In the genomic region with DNA sequence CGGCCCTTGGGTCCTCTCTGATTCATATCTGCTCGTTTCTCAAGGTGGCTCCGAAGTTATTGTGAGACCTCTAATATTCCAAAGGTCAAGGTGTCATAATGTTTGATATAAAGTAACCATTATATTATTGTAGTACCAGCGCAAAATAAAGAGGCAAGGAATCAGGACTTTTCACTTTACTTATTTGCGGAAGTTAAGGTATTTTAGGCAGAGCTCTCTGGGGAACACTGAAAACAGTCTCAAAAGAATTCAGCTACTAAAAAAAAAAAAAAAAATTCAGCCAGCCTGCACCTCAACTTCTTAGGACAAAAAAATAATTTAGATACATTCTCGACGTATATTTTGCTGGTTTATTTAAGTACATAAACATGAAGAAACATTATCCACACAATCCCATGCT, we compare ENCODE assay signal across 13 cellular contexts. TPM values are rescaled to one million over a fixed set of nuclear protein-coding genes. Genes with fewer than 3 reads are reported as not detected.
DNase-seq lines count a peak whose midpoint lies in the region; ATAC-seq, FAIRE-seq and TF ChIP-seq lines count a peak whose summit lies in the region.
"Had no signal": no experiment of that assay in that cellular context is flagged by ENCODE, and none has a peak within 500 bp of the region (broad histone marks: within the 10 kb centered on the region; RNA-seq: fewer than 3 reads in every experiment).

No MANE protein-coding gene starts in this region.

- peaks cover 49% of the 10 kb centered on the region for H3K79me2 ChIP-seq in K562 (ENCODE audit: control insufficient read depth, insufficient read depth, low read length)

- H3K36me3 ChIP-seq in HAP-1 (replicated peaks), result peaks cover 34% of the 10 kb centered on the region
- peaks cover 23% of the 10 kb centered on the region for H3K36me3 ChIP-seq in K562 (ENCODE audit: control insufficient read depth, insufficient read depth, low read length)

- peak overlapping the region; percentile 92 to 100 (median 98) for H3K4me3 Mint-ChIP-seq in naive B cell

- POLR2A ChIA-PET in K562 (lab: Yijun Ruan, JAX), result interaction anchor here (0.7 to 1.0 kb wide), 2 partner anchors 13 to 33 kb away, joined by 3 to 6 read pairs; no protein-coding TSS in a partner anchor

- H3K4me3 ChIP-seq in AG10803 (ENCODE audit: low read length) (peak overlapping the region; percentile 90), HAP-1 (peak overlapping the region; percentile 88), K562 (peak overlapping the region; percentile 94)

- H3K4me2 ChIP-seq in K562 (ENCODE audit: insufficient read depth, low read length), result peak overlapping the region; percentile 93

- no TSS peak for BruUV-seq in K562 (replicated peaks; lab: Mats Ljungman, UMichigan)

- CTCF ChIA-PET in K562 (lab: Yijun Ruan, JAX; ENCODE audit: low intra/inter-chr PET ratio), result no interaction called here

- H3K27ac ChIP-seq in K562 (ENCODE audit: extremely low read depth, low read depth, low read length), result no peak overlapping the region

- H3K9ac ChIP-seq in K562 (ENCODE audit: insufficient read depth in 1 of 2, low read depth in 2 of 2, low read length in 2 of 2), result peak overlapping the region in 1 of 2 experiments; percentile 82; a peak in 1 of 4 replicates

- no peaks in the 10 kb centered on the region for H3K9me3 ChIP-seq in HAP-1
- H3K9me3 ChIP-seq in K562 (replicated peaks; ENCODE audit: control insufficient read depth, insufficient read depth, low read depth, low read length), result no peaks in the 10 kb centered on the region

- peaks cover 47 to 61% (median 49%) of the 10 kb centered on the region in 3 donors for H3K4me1 Mint-ChIP-seq in naive B cell

- in situ Hi-C loops in HAP-1 (cut with MboI; ENCODE audit: low sequenced_read_pairs) (no loop called here), K562 (cut with MboI) (no loop called here)

- H2AFZ ChIP-seq in K562 (ENCODE audit: low read depth, low read length), result no peak overlapping the region

- FAIRE-seq in K562 (lab: Jason Lieb, UNC), result no peak
- FAIRE-seq: endometrium had no signal

- no peaks in the 10 kb centered on the region for H3K27me3 Mint-ChIP-seq in naive B cell

- peaks cover 4 to 7% of the 10 kb centered on the region in 2 donors for H3K36me3 Mint-ChIP-seq in naive B cell

- intact Hi-C loops in K562 (cut with micrococcal nuclease), result no loop called here

- 0 out of 2 replicates have a peak, but pooled peaks cover 4% of the 10 kb centered on the region for H4K20me1 ChIP-seq in K562 (replicated peaks; ENCODE audit: control insufficient read depth, insufficient read depth, low read length)

- H3K4me1 ChIP-seq in HAP-1 (peaks cover 25% of the 10 kb centered on the region), K562 (replicated peaks in 1 of 2; ENCODE audit: control insufficient read depth in 2 of 2, insufficient read depth in 2 of 2, low read length in 2 of 2) (peaks cover 23 to 29% of the 10 kb centered on the region in 2 experiments)

- TF ChIP-seq EP300 in K562 (IDR thresholded peaks at IDR 0.05; ENCODE audit: low read length), result no peak

- H3K9me3 Mint-ChIP-seq in naive B cell, result no peaks in the 10 kb centered on the region

- WGBS in K562 (ENCODE audit: insufficient coverage, low coverage, missing lambda C conversion rate), result 11% methylated on average over 6 of the region's 7 CpGs

- TF ChIP-seq POLR2A in K562 (conservative IDR thresholded peaks at IDR 0.05), result no peak

- peak overlapping the region; percentile 84 to 100 (median 99) for H3K27ac Mint-ChIP-seq in naive B cell

- no peak for TF ChIP-seq RAD21 in K562 (CRISPR knock-in tag; conservative IDR thresholded peaks at IDR 0.05 in 1 of 2, IDR thresholded peaks at IDR 0.05 in 1 of 2)

- ATAC-seq in K562 (no peak), naive B cell (ENCODE audit: low read depth in 2 of 2) (no peak)

- TF ChIP-seq CTCF in AG10803 (conservative IDR thresholded peaks at IDR 0.05; ENCODE audit: low read length), result no peak
- TF ChIP-seq CTCF in K562 (IDR thresholded peaks at IDR 0.05 in 2 of 3, conservative IDR thresholded peaks at IDR 0.05 in 1 of 3; ENCODE audit: insufficient read depth in 2 of 3, low read depth in 1 of 3, low read length in 3 of 3), result no peak

- no peaks in the 10 kb centered on the region for H3K9me1 ChIP-seq in K562 (ENCODE audit: control insufficient read depth, insufficient read depth, low read length)

- DNase-seq in AG10803 (ENCODE audit: low read depth), result no peak
- no peak for DNase-seq in HAP-1 (ENCODE audit: low spot score in 2 of 2)
- no peak for DNase-seq in K562 (ENCODE audit: extremely low read depth in 1 of 4, low spot score in 3 of 4)
- peak; percentile 36 for DNase-seq in naive B cell
- DNase-seq in UCSD-AML1 (lab: John Stamatoyannopoulos, UW; ENCODE audit: unreplicated experiment), result no peak
- no peak for DNase-seq in NOMO-1 treated with DMSO at 0.1 percent for 48 hours (lab: John Stamatoyannopoulos, UW; ENCODE audit: unreplicated experiment)
- DNase-seq in SHP77 (lab: John Stamatoyannopoulos, UW), result no peak
- DNase-seq in cerebellar nuclear complex (lab: John Stamatoyannopoulos, UW), result no peak
- DNase-seq: activated CD8-positive, alpha-beta memory T cell treated with anti-CD3 and anti-CD28 coated beads for 24 hours; NCI-H524 treated with DMSO at 0.1 percent for 48 hours; occipital lobe had no signal

- H3K27me3 ChIP-seq in HAP-1 (ENCODE audit: low read depth), result no peaks in the 10 kb centered on the region
- no peaks in the 10 kb centered on the region for H3K27me3 ChIP-seq in K562 (ENCODE audit: control insufficient read depth in 2 of 2, insufficient read depth in 2 of 2, low read length in 2 of 2)

RNA-seq across cellular contexts. Expression of a gene that starts 2.4 kb away (rescaled TPM):
- total RNA-seq in K562 (2011; cell fraction: chromatin; rRNA removed; ENCODE audit: low replicate concordance), result 9.4 and 15.8 TPM in 2 replicates
- total RNA-seq in K562 (2011; cell fraction: nucleolus; rRNA removed), result 8.2 and 10.0 TPM in 2 replicates
- total RNA-seq in K562 (2011; cell fraction: nucleoplasm; rRNA removed), result 10.0 and 13.6 TPM in 2 replicates
- total RNA-seq in K562 (2014; rRNA removed), result 15.5 and 15.6 TPM in 2 replicates
- 19.6 and 25.5 TPM in 2 replicates for total RNA-seq in K562 (2014; rRNA removed; fragmentation: Illumina TruSeq; extraction: Trizol)
- total RNA-seq in K562 (2015; rRNA removed; fragmentation: Illumina TruSeq; extraction: Trizol), result 19.4 and 19.9 TPM in 2 replicates
- 19.0 and 20.4 TPM in 2 replicates for total RNA-seq in K562 (2021)
- polyA plus RNA-seq in K562 (2011; rRNA removed), result 37.3 and 43.9 TPM in 2 replicates
- 17.5 and 28.9 TPM in 2 replicates for polyA plus RNA-seq in K562 (2011; cell fraction: cytosol; rRNA removed)
- 42.5 and 57.4 TPM in 2 replicates for polyA plus RNA-seq in K562 (2011; cell fraction: nucleus; rRNA removed)
- 17.6 and 20.4 TPM in 2 replicates for polyA plus RNA-seq in K562 (2012)
- 23.6 and 25.4 TPM in 2 replicates for polyA plus RNA-seq in K562 (2014; fragmentation: Illumina TruSeq; extraction: Trizol)
- 10 to 100 TPM; 54.8 to 57.3 TPM for polyA plus RNA-seq in K562 (2014; fragmentation: Nextera tagmentation; extraction: Ambion mirVana)
- polyA plus RNA-seq in K562 (2014; rRNA removed), result 19.7 and 21.7 TPM in 2 replicates
- polyA minus RNA-seq in K562 (2011; rRNA and poly(A)+ RNA removed), result 31.4 and 31.8 TPM in 2 replicates
- polyA minus RNA-seq in K562 (2011; cell fraction: cytosol; rRNA and poly(A)+ RNA removed), result 10.0 and 12.0 TPM in 2 replicates
- polyA minus RNA-seq in K562 (2011; cell fraction: nucleus; rRNA and poly(A)+ RNA removed), result 4.7 and 8.0 TPM in 2 replicates
- 100 to 1,000 TPM; 101 to 163 (median 112) TPM for polyA plus RNA-seq in naive B cell (ENCODE audit: low read depth in 6 of 6)

RNA-seq across cellular contexts. Expression of a gene that starts 21.2 kb away (rescaled TPM):
- not detected in 2 replicates for total RNA-seq in K562 (2011; cell fraction: chromatin; rRNA removed; ENCODE audit: low replicate concordance)
- not detected in 2 replicates for total RNA-seq in K562 (2011; cell fraction: nucleolus; rRNA removed)
- not detected in 2 replicates for total RNA-seq in K562 (2011; cell fraction: nucleoplasm; rRNA removed)
- total RNA-seq in K562 (2014; rRNA removed) (not detected in 2 replicates), K562 (2014; rRNA removed; fragmentation: Illumina TruSeq; extraction: Trizol) (not detected in 2 replicates), K562 (2015; rRNA removed; fragmentation: Illumina TruSeq; extraction: Trizol) (not detected in 2 replicates), K562 (2021) (not detected in 2 replicates)
- polyA plus RNA-seq in K562 (2011; rRNA removed) (not detected in 2 replicates), K562 (2014; fragmentation: Illumina TruSeq; extraction: Trizol) (not detected in 2 replicates), K562 (2014; fragmentation: Nextera tagmentation; extraction: Ambion mirVana) (not detected), K562 (2014; rRNA removed) (not detected in 2 replicates), naive B cell (ENCODE audit: low read depth in 6 of 6) (not detected)
- polyA plus RNA-seq in K562 (2011; cell fraction: cytosol; rRNA removed), result not detected in 2 replicates
- polyA plus RNA-seq in K562 (2011; cell fraction: nucleus; rRNA removed), result not detected in 2 replicates
- polyA plus RNA-seq in K562 (2012), result not detected in 2 replicates
- not detected in 2 replicates for polyA minus RNA-seq in K562 (2011; rRNA and poly(A)+ RNA removed)
- not detected in 2 replicates for polyA minus RNA-seq in K562 (2011; cell fraction: cytosol; rRNA and poly(A)+ RNA removed)
- not detected in 2 replicates for polyA minus RNA-seq in K562 (2011; cell fraction: nucleus; rRNA and poly(A)+ RNA removed)

RNA-seq across cellular contexts. Expression of a gene that starts 38.9 kb away (rescaled TPM):
- not detected in 2 replicates for total RNA-seq in K562 (2011; cell fraction: chromatin; rRNA removed; ENCODE audit: low replicate concordance)
- not detected in 2 replicates for total RNA-seq in K562 (2011; cell fraction: nucleolus; rRNA removed)
- total RNA-seq in K562 (2011; cell fraction: nucleoplasm; rRNA removed), result not detected in 2 replicates
- total RNA-seq in K562 (2014; rRNA removed), result not detected in 2 replicates
- total RNA-seq in K562 (2014; rRNA removed; fragmentation: Illumina TruSeq; extraction: Trizol), result not detected in 2 replicates
- total RNA-seq in K562 (2015; rRNA removed; fragmentation: Illumina TruSeq; extraction: Trizol), result not detected in 2 replicates
- total RNA-seq in K562 (2021), result 0.31 and 0.34 TPM in 2 replicates
- polyA plus RNA-seq in K562 (2011; rRNA removed), result not detected in 2 replicates
- 0.27 TPM in 1 of 2 replicates, not detected in the other for polyA plus RNA-seq in K562 (2011; cell fraction: cytosol; rRNA removed)
- 0.27 TPM in 1 of 2 replicates, not detected in the other for polyA plus RNA-seq in K562 (2011; cell fraction: nucleus; rRNA removed)
- 5.5 TPM in 1 of 2 replicates, not detected in the other for polyA plus RNA-seq in K562 (2012)
- polyA plus RNA-seq in K562 (2014; fragmentation: Illumina TruSeq; extraction: Trizol), result 0.06 TPM in 1 of 2 replicates, not detected in the other
- polyA plus RNA-seq in K562 (2014; fragmentation: Nextera tagmentation; extraction: Ambion mirVana), result under 1 TPM in 1 of 2 experiments, not detected in 1; 0.07 TPM
- 0.40 and 0.53 TPM in 2 replicates for polyA plus RNA-seq in K562 (2014; rRNA removed)
- polyA minus RNA-seq in K562 (2011; rRNA and poly(A)+ RNA removed), result not detected in 2 replicates
- not detected in 2 replicates for polyA minus RNA-seq in K562 (2011; cell fraction: cytosol; rRNA and poly(A)+ RNA removed)
- not detected in 2 replicates for polyA minus RNA-seq in K562 (2011; cell fraction: nucleus; rRNA and poly(A)+ RNA removed)
- not detected for polyA plus RNA-seq in naive B cell (ENCODE audit: low read depth in 6 of 6)
- total RNA-seq: G401 had no signal
